Comparison of ENCODE assay signal across 20 cellular contexts in genomic region chr6:74167951-74168350, GRCh38.
A peak's percentile ranks its signal among the peaks of the same experiment; 100 is the strongest.
DNase-seq lines count a peak whose midpoint lies in the region; ATAC-seq lines count a peak whose summit lies in the region.
"Had no signal": no experiment of that assay in that cellular context is flagged by ENCODE, and none has a peak within 500 bp of the region (broad histone marks: within the 10 kb centered on the region; RNA-seq: fewer than 3 reads in every experiment).

No MANE protein-coding gene starts in this region.

- intact Hi-C loops in Right ventricle myocardium superior (cut with DNase I): no loop called here
- intact Hi-C loops in cardiac septum (cut with DNase I): no loop called here
- intact Hi-C loops in left ventricle myocardium superior (cut with micrococcal nuclease): no loop called here

- no peaks in the 10 kb centered on the region for H3K36me3 Mint-ChIP-seq in activated T-helper 17 cell treated with anti-CD3 and anti-CD28 coated beads, Interleukin-2, amount 50 U/mL, for 72 hours (ENCODE audit: low read depth)
- H3K36me3 Mint-ChIP-seq: CD14-positive monocyte had no signal

- H3K27me3 Mint-ChIP-seq in activated T-helper 17 cell treated with anti-CD3 and anti-CD28 coated beads, Interleukin-2, amount 50 U/mL, for 72 hours: no peaks in the 10 kb centered on the region

- ATAC-seq in Right ventricle myocardium superior (ENCODE audit: poor library complexity) (peak; percentile 27), left ventricle myocardium superior (peak; percentile 36), HG03565 (IDR thresholded peaks at IDR 0.05; ENCODE audit: unreplicated experiment) (no peak)
- ATAC-seq in activated T-helper 17 cell treated with anti-CD3 and anti-CD28 coated beads, Interleukin-2, amount 50 U/mL, for 72 hours (replicated peaks): no peak
- ATAC-seq: K562 had no signal

- peaks cover 10% of the 10 kb centered on the region for H3K9me3 Mint-ChIP-seq in activated T-helper 17 cell treated with anti-CD3 and anti-CD28 coated beads, Interleukin-2, amount 50 U/mL, for 72 hours

- H3K4me3 Mint-ChIP-seq in activated T-helper 17 cell treated with anti-CD3 and anti-CD28 coated beads, Interleukin-2, amount 50 U/mL, for 72 hours: no peak overlapping the region
- H3K4me3 Mint-ChIP-seq: CD14-positive monocyte had no signal

- H3K27ac Mint-ChIP-seq in activated T-helper 17 cell treated with anti-CD3 and anti-CD28 coated beads, Interleukin-2, amount 50 U/mL, for 72 hours: no peak overlapping the region
- H3K27ac Mint-ChIP-seq: CD14-positive monocyte had no signal

- DNase-seq in Right ventricle myocardium superior (no peak), cardiac septum (ENCODE audit: low spot score) (no peak), dedifferentiated amniotic fluid mesenchymal stem cell (ENCODE audit: extremely low spot score) (peak; percentile 17), left ventricle myocardium superior (no peak), T-helper 9 cell (no peak)
- no peak for DNase-seq in activated CD4-positive, alpha-beta T cell treated with anti-CD3 and anti-CD28 coated beads, Interleukin-2, amount 50 U/mL, for 1 hour
- DNase-seq: 8988T; DMS 273 treated with DMSO at 0.1 percent for 48 hours; DND-41; HCEC 1CT; NCI-H1105; NCI-H2081 treated with DMSO at 0.1 percent for 48 hours; NCI-H446 treated with DMSO at 0.1 percent for 48 hours; NCI-H69; NK-92 treated with Interleukin-12 subunit alpha and Interleukin-12 subunit beta, amount 100 ng/mL, for 24 hours; Peyer's patch had no signal

- H3K4me1 Mint-ChIP-seq in activated T-helper 17 cell treated with anti-CD3 and anti-CD28 coated beads, Interleukin-2, amount 50 U/mL, for 72 hours: no peaks in the 10 kb centered on the region
- H3K4me1 Mint-ChIP-seq: CD14-positive monocyte had no signal

Comparison
In these comparisons a context has a peak if more than half of its experiments do, and no peak if none do; other contexts are left out.
1. ATAC-seq: peak in Right ventricle myocardium superior (single experiment) and left ventricle myocardium superior (single experiment); none in HG03565 (single experiment) and activated T-helper 17 cell treated with anti-CD3 and anti-CD28 coated beads, Interleukin-2, amount 50 U/mL, for 72 hours (single experiment).